In the genomic region with DNA sequence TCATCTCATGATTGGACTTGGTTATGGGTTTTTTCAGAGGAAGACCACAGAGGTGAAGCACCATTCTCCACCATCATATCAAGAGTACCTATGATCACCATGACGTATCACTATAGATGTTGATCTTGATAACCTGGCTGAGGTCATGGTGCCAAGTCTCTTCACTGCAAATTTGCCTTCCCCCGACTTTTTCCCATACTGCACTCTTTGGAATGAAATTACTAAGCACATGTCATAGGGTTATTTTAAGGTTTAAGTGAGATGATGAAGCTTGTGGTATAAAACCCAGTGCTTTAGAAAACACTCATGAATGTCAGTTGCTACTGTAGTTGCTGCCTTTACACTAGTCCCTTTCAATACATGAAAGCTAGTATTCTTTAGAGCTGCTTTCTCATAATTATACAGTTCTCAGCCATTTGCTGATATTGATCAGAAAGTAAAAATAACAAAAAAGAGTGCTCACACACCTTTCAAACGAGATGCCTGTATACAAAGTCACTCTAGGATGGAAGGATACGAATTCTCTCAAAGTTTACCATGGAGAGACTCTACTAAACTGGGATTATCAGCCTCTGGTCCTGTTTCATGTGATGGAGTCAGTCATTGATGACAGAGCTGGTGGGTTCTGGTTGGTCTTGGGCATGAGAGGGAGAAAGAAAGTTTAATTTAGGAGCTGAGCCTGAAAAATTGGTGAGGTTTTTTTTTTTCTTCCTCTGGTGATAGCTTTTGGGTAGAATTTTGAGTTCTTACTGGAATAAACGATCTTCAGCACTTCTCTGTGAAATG, we compare ENCODE assay signal across 14 cellular contexts.
A peak's percentile ranks its signal among the peaks of the same experiment; 100 is the strongest.
DNase-seq lines count a peak whose midpoint lies in the region; ATAC-seq lines count a peak whose summit lies in the region.
"Had no signal": no experiment of that assay in that cellular context is flagged by ENCODE, and none has a peak within 500 bp of the region (broad histone marks: within the 10 kb centered on the region; RNA-seq: fewer than 3 reads in every experiment).

No MANE protein-coding gene starts in this region.

- H3K36me3 Mint-ChIP-seq in activated T-helper 2 cell treated with anti-CD3 and anti-CD28 coated beads, Interferon-gamma antibody, Interleukin-2, Interleukin-4, amounts not matched to agents 10 μg/mL and 5 μg/mL and 100 μg/mL, durations not matched to agents 14 hours and 24 hours and 36 hours (ENCODE audit: low read depth): peaks cover 31% of the 10 kb centered on the region
- no peaks in the 10 kb centered on the region for H3K36me3 Mint-ChIP-seq in CD8-positive, alpha-beta memory T cell
- H3K36me3 Mint-ChIP-seq: CD4-positive, alpha-beta memory T cell had no signal

- no peaks in the 10 kb centered on the region for H3K4me1 ChIP-seq in CD8-positive, alpha-beta memory T cell (ENCODE audit: insufficient read depth, low read length)
- H3K4me1 ChIP-seq: colonic mucosa had no signal

- H3K27ac ChIP-seq in CD8-positive, alpha-beta memory T cell (ENCODE audit: low read depth, low read length): no peak overlapping the region
- H3K27ac ChIP-seq: colonic mucosa, left lung had no signal

- no peaks in the 10 kb centered on the region for H3K9me3 ChIP-seq in CD8-positive, alpha-beta memory T cell (ENCODE audit: low read length)
- H3K9me3 ChIP-seq: colonic mucosa, left lung had no signal

- no peaks in the 10 kb centered on the region for H3K9me3 Mint-ChIP-seq in activated T-helper 2 cell treated with anti-CD3 and anti-CD28 coated beads, Interferon-gamma antibody, Interleukin-2, Interleukin-4, amounts not matched to agents 10 μg/mL and 5 μg/mL and 100 μg/mL, durations not matched to agents 14 hours and 24 hours and 36 hours
- H3K9me3 Mint-ChIP-seq in CD8-positive, alpha-beta memory T cell: peaks cover 0 to 3% (median 0%) of the 10 kb centered on the region in 5 donors

- peak overlapping the region; percentile 98 for H3K27ac Mint-ChIP-seq in activated T-helper 2 cell treated with anti-CD3 and anti-CD28 coated beads, Interferon-gamma antibody, Interleukin-2, Interleukin-4, amounts not matched to agents 10 μg/mL and 5 μg/mL and 100 μg/mL, durations not matched to agents 14 hours and 24 hours and 36 hours
- H3K27ac Mint-ChIP-seq in CD8-positive, alpha-beta memory T cell: no peak overlapping the region
- H3K27ac Mint-ChIP-seq: CD4-positive, alpha-beta memory T cell had no signal

- H3K4me3 Mint-ChIP-seq in activated T-helper 2 cell treated with anti-CD3 and anti-CD28 coated beads, Interferon-gamma antibody, Interleukin-2, Interleukin-4, amounts not matched to agents 10 μg/mL and 5 μg/mL and 100 μg/mL, durations not matched to agents 14 hours and 24 hours and 36 hours (ENCODE audit: low read depth): peak overlapping the region; percentile 59
- no peak overlapping the region for H3K4me3 Mint-ChIP-seq in CD8-positive, alpha-beta memory T cell
- H3K4me3 Mint-ChIP-seq: CD4-positive, alpha-beta memory T cell had no signal

- H3K27me3 Mint-ChIP-seq in activated T-helper 2 cell treated with anti-CD3 and anti-CD28 coated beads, Interferon-gamma antibody, Interleukin-2, Interleukin-4, amounts not matched to agents 10 μg/mL and 5 μg/mL and 100 μg/mL, durations not matched to agents 14 hours and 24 hours and 36 hours (ENCODE audit: low read depth): no peaks in the 10 kb centered on the region
- no peaks in the 10 kb centered on the region for H3K27me3 Mint-ChIP-seq in CD8-positive, alpha-beta memory T cell
- H3K27me3 Mint-ChIP-seq: CD4-positive, alpha-beta memory T cell had no signal

- ATAC-seq in GM18499 (IDR thresholded peaks at IDR 0.05; ENCODE audit: insufficient read depth, unreplicated experiment) (peak; percentile 46), GM19351 (IDR thresholded peaks at IDR 0.05; ENCODE audit: unreplicated experiment) (peak; percentile 62), HG02973 (IDR thresholded peaks at IDR 0.05; ENCODE audit: unreplicated experiment) (peak; percentile 65)
- ATAC-seq: left lung had no signal

- H3K4me3 ChIP-seq in CD8-positive, alpha-beta memory T cell (ENCODE audit: low read length): no peak overlapping the region
- H3K4me3 ChIP-seq: colonic mucosa, left lung had no signal

- H3K4me1 Mint-ChIP-seq in activated T-helper 2 cell treated with anti-CD3 and anti-CD28 coated beads, Interferon-gamma antibody, Interleukin-2, Interleukin-4, amounts not matched to agents 10 μg/mL and 5 μg/mL and 100 μg/mL, durations not matched to agents 14 hours and 24 hours and 36 hours (ENCODE audit: low read depth): peaks cover 71% of the 10 kb centered on the region
- no peaks in the 10 kb centered on the region for H3K4me1 Mint-ChIP-seq in CD8-positive, alpha-beta memory T cell
- H3K4me1 Mint-ChIP-seq: CD4-positive, alpha-beta memory T cell had no signal

- DNase-seq in activated T-helper 2 cell treated with anti-CD3 and anti-CD28 coated beads, Interferon-gamma antibody, Interleukin-2, Interleukin-4, amounts not matched to agents 10 μg/mL and 5 μg/mL and 100 μg/mL, durations not matched to agents 14 hours and 24 hours and 36 hours (ENCODE audit: low spot score): peak; percentile 13
- DNase-seq in T-helper 9 cell (no peak), SK-N-DZ (ENCODE audit: low spot score) (no peak), GM03348 (ENCODE audit: low spot score) (no peak)
- DNase-seq in CD8-positive, alpha-beta memory T cell: no peak
- DNase-seq: activated effector memory CD4-positive, alpha-beta T cell treated with anti-CD3 and anti-CD28 coated beads, Interleukin-2, amount 50 U/mL, for 16 hours; CD4-positive, alpha-beta memory T cell; colonic mucosa; foreskin melanocyte; left lung; posterior cingulate gyrus had no signal

- POLR2A ChIA-PET in CD8-positive, alpha-beta memory T cell (lab: Charles Lee): no interaction called here

- CTCF ChIA-PET in CD8-positive, alpha-beta memory T cell (lab: Charles Lee): no interaction called here

- no peaks in the 10 kb centered on the region for H3K27me3 ChIP-seq in CD8-positive, alpha-beta memory T cell (ENCODE audit: insufficient read depth, low read length, poor library complexity, severe bottlenecking)
- H3K27me3 ChIP-seq: colonic mucosa, left lung had no signal

- intact Hi-C loops in activated T-helper 2 cell treated with anti-CD3 and anti-CD28 coated beads, Interferon-gamma antibody, Interleukin-2, Interleukin-4, amounts not matched to agents 10 μg/mL and 5 μg/mL and 100 μg/mL, durations not matched to agents 14 hours and 24 hours and 36 hours (cut with micrococcal nuclease): loop anchor here (1.0 to 10.0 kb wide), 15 partner anchors 23 to 1864 kb away; no protein-coding TSS in a partner anchor

- no peaks in the 10 kb centered on the region for H3K36me3 ChIP-seq in CD8-positive, alpha-beta memory T cell (ENCODE audit: insufficient read depth, low read length)
- H3K36me3 ChIP-seq: colonic mucosa, left lung had no signal
